Comparison of ENCODE assay signal across 15 cellular contexts in genomic region chr12:56374726-56375597, GRCh38. TPM values are rescaled to one million over a fixed set of nuclear protein-coding genes. Genes with fewer than 3 reads are reported as not detected.
DNase-seq lines count a peak whose midpoint lies in the region; ATAC-seq and TF ChIP-seq lines count a peak whose summit lies in the region.
"Had no signal": no experiment of that assay in that cellular context is flagged by ENCODE, and none has a peak within 500 bp of the region (broad histone marks: within the 10 kb centered on the region; RNA-seq: fewer than 3 reads in every experiment).

No MANE protein-coding gene starts in this region.

- no peaks in the 10 kb centered on the region for H3K27me3 ChIP-seq in dorsolateral prefrontal cortex

- peak; percentile 36 for ATAC-seq in GM18502 (IDR thresholded peaks at IDR 0.05; ENCODE audit: poor library complexity, unreplicated experiment)
- peak; percentile 38 for ATAC-seq in GM21529 (IDR thresholded peaks at IDR 0.05; ENCODE audit: unreplicated experiment)
- ATAC-seq in HG03460 (IDR thresholded peaks at IDR 0.05; ENCODE audit: unreplicated experiment) = peak; percentile 25

- DNase-seq in left kidney (ENCODE audit: low read depth, low spot score) (peak; percentile 64), NCI-H526 treated with DMSO at 0.1 percent for 48 hours (lab: John Stamatoyannopoulos, UW) (no peak), posterior vena cava (ENCODE audit: low spot score) (no peak), dorsolateral prefrontal cortex (no peak), HT-29 (ENCODE audit: low spot score) (no peak)
- DNase-seq: activated CD4-positive, CD25-positive, alpha-beta regulatory T cell; NCI-H2171 had no signal

- no peak for TF ChIP-seq CTCF in dorsolateral prefrontal cortex (IDR thresholded peaks at IDR 0.05 in 54 of 56, conservative IDR thresholded peaks at IDR 0.05 in 2 of 56; ENCODE audit: low read depth in 1 of 56, partially characterized antibody in 56 of 56)

- intact Hi-C loops in posterior vena cava (cut with DNase I) (loop anchor here in 1 of 2 donors (10.0 kb wide), 1 partner anchor 90 kb away; the partner anchor contains the start of gene SPRYD4), dorsolateral prefrontal cortex (cut with DNase I) (no loop called here)

- H3K4me3 ChIP-seq in dorsolateral prefrontal cortex = no peak overlapping the region

- H3K27ac ChIP-seq in dorsolateral prefrontal cortex = no peak overlapping the region
- H3K27ac ChIP-seq: C4-2B, KMS-11 had no signal

RNA-seq across cellular contexts. Expression of gene APOF, which starts 12.3 kb away (rescaled TPM):
- not detected for total RNA-seq in posterior vena cava
- not detected for total RNA-seq in dorsolateral prefrontal cortex
- total RNA-seq in HT-29 (2014; rRNA removed; shearing (Covaris generic)) = not detected in 2 replicates
- total RNA-seq: bronchial epithelial cell, RPMI7951, urinary bladder had no signal

RNA-seq across cellular contexts. Expression of gene STAT2, which starts 15.1 kb away (rescaled TPM):
- 100 to 1,000 TPM; 108 to 113 TPM for total RNA-seq in posterior vena cava
- total RNA-seq in dorsolateral prefrontal cortex = 100 to 1,000 TPM in 119 of 120 experiments, 10 to 100 TPM in 1; 94.6 to 278 (median 154) TPM
- total RNA-seq in HT-29 (2014; rRNA removed; shearing (Covaris generic)) = 23.4 and 30.6 TPM in 2 replicates

RNA-seq across cellular contexts. Expression of gene IL23A, which starts 36.3 kb away (rescaled TPM):
- total RNA-seq in posterior vena cava (not detected), dorsolateral prefrontal cortex (1 to 10 TPM in 2 of 120 experiments, under 1 TPM in 6, not detected in 112; 0.48 to 1.6 (median 0.78) TPM)
- total RNA-seq in HT-29 (2014; rRNA removed; shearing (Covaris generic)) = 0.08 and 0.36 TPM in 2 replicates
- total RNA-seq: bronchial epithelial cell, urinary bladder had no signal

RNA-seq across cellular contexts. Expression of gene PAN2, which starts 41.2 kb away (rescaled TPM):
- total RNA-seq in posterior vena cava = 10 to 100 TPM; 29.4 to 40.7 TPM
- 100 to 1,000 TPM in 76 of 120 experiments, 10 to 100 TPM in 44; 59.4 to 269 (median 110) TPM for total RNA-seq in dorsolateral prefrontal cortex
- 28.8 and 30.9 TPM in 2 replicates for total RNA-seq in HT-29 (2014; rRNA removed; shearing (Covaris generic))

RNA-seq across cellular contexts. Expression of gene CNPY2, which starts 59.2 kb away (rescaled TPM):
- total RNA-seq in posterior vena cava (10 to 100 TPM; 62.1 to 79.3 TPM), dorsolateral prefrontal cortex (100 to 1,000 TPM in 34 of 120 experiments, 10 to 100 TPM in 86; 65.8 to 125 (median 92.3) TPM)
- 129 and 152 TPM in 2 replicates for total RNA-seq in HT-29 (2014; rRNA removed; shearing (Covaris generic))
